In the genomic region with DNA sequence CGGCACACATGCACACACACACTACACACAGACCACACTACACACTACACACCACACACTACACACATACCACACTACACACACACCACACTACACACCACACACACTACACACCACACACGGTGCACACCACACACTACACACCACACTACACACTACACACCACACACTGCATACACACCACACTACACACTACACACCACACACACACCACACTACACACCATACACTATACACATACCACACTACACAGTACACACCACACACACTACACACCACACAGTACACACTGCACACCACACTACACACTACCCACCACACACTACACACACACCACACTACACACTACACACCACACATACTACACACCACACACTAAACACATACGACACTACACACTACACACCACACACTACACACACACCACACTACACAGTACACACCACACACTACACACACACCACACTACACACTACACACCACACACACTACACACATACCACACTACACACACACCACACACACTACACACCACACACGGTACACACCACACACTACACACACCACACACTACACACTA, we compare ENCODE assay signal across 15 cellular contexts. TPM values are rescaled to one million over a fixed set of nuclear protein-coding genes. Genes with fewer than 3 reads are reported as not detected.
A peak's percentile ranks its signal among the peaks of the same experiment; 100 is the strongest.
DNase-seq lines count a peak whose midpoint lies in the region; FAIRE-seq and TF ChIP-seq lines count a peak whose summit lies in the region.
"Not testable (repeated sequence)": the region's sequence is repeated elsewhere in the genome, so short reads cannot be mapped to it uniquely, and the experiment has no call there.
"Had no signal": no experiment of that assay in that cellular context is flagged by ENCODE, and none has a peak within 500 bp of the region (broad histone marks: within the 10 kb centered on the region; RNA-seq: fewer than 3 reads in every experiment).

No MANE protein-coding gene starts in this region.

- H3K4ac ChIP-seq in mesenchymal stem cell (ENCODE audit: low read depth in 1 of 2, low read length in 2 of 2): not testable (repeated sequence)

- not testable (repeated sequence) for H3K9ac ChIP-seq in astrocyte (ENCODE audit: low read length); mesenchymal stem cell (ENCODE audit: low read length)

- H3K4me3 ChIP-seq in HEK293 (ENCODE audit: low read depth, low read length); astrocyte (ENCODE audit: insufficient read depth, low read depth, low read length); bronchial epithelial cell (ENCODE audit: low read depth, low read length): not testable (repeated sequence)
- peak overlapping the region in 1 of 2 experiments; percentile 6 for H3K4me3 ChIP-seq in mesenchymal stem cell (ENCODE audit: insufficient read depth in 1 of 2, low read depth in 1 of 2, low read length in 2 of 2)

- H3K9me3 Mint-ChIP-seq in astrocyte (ENCODE audit: unreplicated experiment): not testable (repeated sequence)

- 93% methylated on average over 4 of the region's 4 CpGs for WGBS in mesenchymal stem cell

- H3K27me3 Mint-ChIP-seq in astrocyte (ENCODE audit: low read depth, unreplicated experiment): peaks cover 31% of the 10 kb centered on the region

- H4K20me1 ChIP-seq in astrocyte (ENCODE audit: insufficient read depth, low read length): not testable (repeated sequence)

- not testable (repeated sequence) for H3K79me2 ChIP-seq in astrocyte (ENCODE audit: insufficient read depth, low read length)

- H2AFZ ChIP-seq in astrocyte (ENCODE audit: low read depth, low read length); mesenchymal stem cell (ENCODE audit: low read depth, low read length): not testable (repeated sequence)

- TF ChIP-seq CTCF in HEK293 (tag by site-specific recombination; IDR thresholded peaks at IDR 0.05); astrocyte (IDR thresholded peaks at IDR 0.05; ENCODE audit: insufficient read depth, low read depth, low read length); bronchial epithelial cell (IDR thresholded peaks at IDR 0.05; ENCODE audit: insufficient read depth, low read length, severe bottlenecking): not testable (repeated sequence)

- H4K91ac ChIP-seq in mesenchymal stem cell (ENCODE audit: low read length): peak overlapping the region; percentile 34

- H2BK15ac ChIP-seq in mesenchymal stem cell (ENCODE audit: low read depth, poor library complexity, severe bottlenecking): not testable (repeated sequence)

- H3K27ac ChIP-seq in HEK293 (ENCODE audit: extremely low read depth, low read depth, low read length); astrocyte (ENCODE audit: low read depth, low read length); mesenchymal stem cell (ENCODE audit: low read length, poor library complexity, severe bottlenecking): not testable (repeated sequence)

- H3K4me2 ChIP-seq in astrocyte (ENCODE audit: low read length); mesenchymal stem cell (ENCODE audit: low read length, poor library complexity, severe bottlenecking): not testable (repeated sequence)

- H3K27ac Mint-ChIP-seq in astrocyte (ENCODE audit: unreplicated experiment): not testable (repeated sequence)

- H2BK120ac ChIP-seq in mesenchymal stem cell (ENCODE audit: low read depth, low read length): not testable (repeated sequence)

- not testable (repeated sequence) for H3K79me1 ChIP-seq in mesenchymal stem cell (replicated peaks; ENCODE audit: low read length, poor library complexity, severe bottlenecking)

- H4K8ac ChIP-seq in mesenchymal stem cell (ENCODE audit: low read length): not testable (repeated sequence)

- DNase-seq in astrocyte (ENCODE audit: low read depth); bronchial epithelial cell (ENCODE audit: low read depth); mesenchymal stem cell; urothelium cell line (ENCODE audit: low spot score): not testable (repeated sequence)
- DNase-seq in erythroblast (lab: John Stamatoyannopoulos, UW): peak; percentile 24 to 27

- peak; percentile 74 for FAIRE-seq in astrocyte (lab: Jason Lieb, UNC)
- FAIRE-seq in bronchial epithelial cell (lab: Jason Lieb, UNC): peak; percentile 100
- peak; percentile 100 for FAIRE-seq in urothelium cell line (lab: Jason Lieb, UNC)

- peaks cover 0 to 13% of the 10 kb centered on the region in 2 experiments; a peak in 2 of 3 replicates for H3K36me3 ChIP-seq in HEK293 (ENCODE audit: control insufficient read depth in 2 of 2, insufficient read depth in 1 of 2, low read length in 2 of 2)
- H3K36me3 ChIP-seq in astrocyte (ENCODE audit: insufficient read depth, low read length); bronchial epithelial cell (ENCODE audit: control insufficient read depth, insufficient read depth, low read length); mesenchymal stem cell (ENCODE audit: control insufficient read depth in 1 of 2, insufficient read depth in 2 of 2, low read depth in 1 of 2, low read length in 2 of 2): not testable (repeated sequence)

- H2AK5ac ChIP-seq in mesenchymal stem cell (ENCODE audit: low read length, severe bottlenecking): not testable (repeated sequence)

- not testable (repeated sequence) for H3K18ac ChIP-seq in mesenchymal stem cell (ENCODE audit: low read depth in 1 of 2, low read length in 2 of 2)

- not testable (repeated sequence) for H2BK5ac ChIP-seq in mesenchymal stem cell (ENCODE audit: low read depth, low read length, poor library complexity, severe bottlenecking)

- H3K9me3 ChIP-seq in HEK293 (ENCODE audit: control insufficient read depth, insufficient read depth, low read depth, low read length); astrocyte (ENCODE audit: insufficient read depth, low read depth, low read length); mesenchymal stem cell (ENCODE audit: control insufficient read depth, low read length): not testable (repeated sequence)

- not testable (repeated sequence) for H3K23ac ChIP-seq in mesenchymal stem cell (ENCODE audit: low read length in 2 of 2)

- peaks cover 14% of the 10 kb centered on the region for H3K4me1 Mint-ChIP-seq in astrocyte (ENCODE audit: low read depth, unreplicated experiment)

- CTCF ChIA-PET in HEK293 (lab: Yijun Ruan, JAX): not testable (repeated sequence)

- not testable (repeated sequence) for TF ChIP-seq POLR2A in erythroblast (IDR thresholded peaks at IDR 0.05; ENCODE audit: low read length)

- not testable (repeated sequence) for H3K4me1 ChIP-seq in HEK293 (ENCODE audit: control insufficient read depth, insufficient read depth, low read length); astrocyte (ENCODE audit: insufficient read depth, low read length); mesenchymal stem cell (ENCODE audit: control insufficient read depth, insufficient read depth, low read depth, low read length)

- H3K27me3 ChIP-seq in astrocyte (ENCODE audit: insufficient read depth, low read length); bronchial epithelial cell (ENCODE audit: control insufficient read depth, insufficient read depth, low read length): not testable (repeated sequence)
- H3K27me3 ChIP-seq in mesenchymal stem cell (ENCODE audit: control insufficient read depth in 1 of 2, insufficient read depth in 1 of 2, low read length in 2 of 2): peaks cover 20 to 24% of the 10 kb centered on the region in 2 experiments

- peak overlapping the region in 1 of 2 experiments; percentile 68 for H3K14ac ChIP-seq in mesenchymal stem cell (ENCODE audit: low read length in 2 of 2)

- not testable (repeated sequence) for H2BK12ac ChIP-seq in mesenchymal stem cell (ENCODE audit: low read length in 2 of 2)

- POLR2A ChIA-PET in HEK293 (lab: Yijun Ruan, JAX): not testable (repeated sequence)

- H3K4me3 Mint-ChIP-seq in astrocyte (ENCODE audit: unreplicated experiment): not testable (repeated sequence)

- H3K36me3 Mint-ChIP-seq in astrocyte (ENCODE audit: low read depth, unreplicated experiment): not testable (repeated sequence)

TF ChIP-seq in HEK293, 187 proteins besides CTCF, POLR2A, EP300 and RAD21:
- TF ChIP-seq, protein P1, sequence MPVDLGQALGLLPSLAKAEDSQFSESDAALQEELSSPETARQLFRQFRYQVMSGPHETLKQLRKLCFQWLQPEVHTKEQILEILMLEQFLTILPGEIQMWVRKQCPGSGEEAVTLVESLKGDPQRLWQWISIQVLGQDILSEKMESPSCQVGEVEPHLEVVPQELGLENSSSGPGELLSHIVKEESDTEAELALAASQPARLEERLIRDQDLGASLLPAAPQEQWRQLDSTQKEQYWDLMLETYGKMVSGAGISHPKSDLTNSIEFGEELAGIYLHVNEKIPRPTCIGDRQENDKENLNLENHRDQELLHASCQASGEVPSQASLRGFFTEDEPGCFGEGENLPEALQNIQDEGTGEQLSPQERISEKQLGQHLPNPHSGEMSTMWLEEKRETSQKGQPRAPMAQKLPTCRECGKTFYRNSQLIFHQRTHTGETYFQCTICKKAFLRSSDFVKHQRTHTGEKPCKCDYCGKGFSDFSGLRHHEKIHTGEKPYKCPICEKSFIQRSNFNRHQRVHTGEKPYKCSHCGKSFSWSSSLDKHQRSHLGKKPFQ (tag by site-specific recombination; IDR thresholded peaks at IDR 0.05): peak; percentile 95
- TF ChIP-seq ZNF146 (tag by site-specific recombination; IDR thresholded peaks at IDR 0.05): peak; percentile 10; the same call in 1 of the 2 replicates
TF ChIP-seq in HEK293: peak in this region for 2; not testable (repeated sequence) for 185.

RNA-seq across cellular contexts. Expression of a gene that starts 22.6 kb away (rescaled TPM):
- total RNA-seq in astrocyte (0.84 TPM in 1 of 2 replicates, not detected in the other), bronchial epithelial cell (0.26 and 0.64 TPM in 2 replicates)
- polyA plus RNA-seq in mesenchymal stem cell (2013, experiment 1 of 2): not detected
- polyA plus RNA-seq in mesenchymal stem cell (2013, experiment 2 of 2): not detected
- total RNA-seq: A172; A673; Calu3; CD4-positive, alpha-beta memory T cell; G401; GM23248; H4 had no signal
- polyA plus RNA-seq: BJ; CD4-positive, alpha-beta memory T cell; GM23248 had no signal

RNA-seq across cellular contexts. Expression of a gene that starts 58.1 kb away (rescaled TPM):
- total RNA-seq in astrocyte (not detected in 2 replicates), bronchial epithelial cell (not detected in 2 replicates)
- not detected for polyA plus RNA-seq in mesenchymal stem cell (2013, experiment 1 of 2)
- polyA plus RNA-seq in mesenchymal stem cell (2013, experiment 2 of 2): not detected
- total RNA-seq: A172; A673; Calu3; CD4-positive, alpha-beta memory T cell; Daoy; G401; GM23248; H4 had no signal
- polyA plus RNA-seq: BJ; CD4-positive, alpha-beta memory T cell; GM23248 had no signal
